Comparison of ENCODE assay signal across 16 cellular contexts in the genomic region with DNA sequence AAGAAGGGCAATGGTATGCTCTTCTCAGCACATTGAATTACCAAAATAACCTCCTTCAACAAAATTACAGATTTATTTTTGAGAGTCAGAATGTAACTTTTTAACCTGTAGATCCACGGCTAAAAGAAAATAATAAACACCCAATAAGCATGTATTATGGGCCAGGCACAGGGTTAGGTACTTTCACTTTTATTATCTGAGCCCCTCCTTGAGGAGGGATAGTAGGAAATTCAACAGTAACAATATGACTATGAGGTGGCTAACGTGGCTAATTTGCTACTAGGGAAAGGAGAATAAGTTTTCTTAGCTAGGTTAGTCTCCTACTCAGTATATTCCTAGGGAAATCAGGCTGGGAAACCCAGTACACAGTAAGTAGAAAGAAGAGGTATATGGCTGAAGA.
"Had no signal": no experiment of that assay in that cellular context is flagged by ENCODE, and none has a peak within 500 bp of the region (broad histone marks: within the 10 kb centered on the region; RNA-seq: fewer than 3 reads in every experiment).

No MANE protein-coding gene starts in this region.

- ATAC-seq: activated T-cell treated with anti-CD3 and anti-CD28 coated beads, Interleukin-2, amount 50 U/mL, for 72 hours; lower lobe of right lung; natural killer cell treated with Interleukin-12 subunit alpha and Interleukin-12 subunit beta and Interleukin-15 and Interleukin-18, amount 100 ng/mL, for 72 hours; sciatic nerve; stimulated activated effector memory CD8-positive, alpha-beta T cell treated with anti-CD3 and anti-CD28 coated beads, Interleukin-12 subunit alpha, Interleukin-12 subunit beta, amount 100 ng/mL, for 72 hours had no signal

- H3K27me3 ChIP-seq: breast epithelium, neutrophil, stomach had no signal

- H3K36me3 ChIP-seq: breast epithelium, lower lobe of right lung, neutrophil, stomach had no signal

- DNase-seq: activated CD4-positive, CD25-positive, alpha-beta regulatory T cell treated with anti-CD3 and anti-CD28 coated beads, Interleukin-2, amount 50 U/mL, for 72 hours; activated effector memory CD4-positive, alpha-beta T cell treated with anti-CD3 and anti-CD28 coated beads, Interleukin-2, amount 50 U/mL, for 16 hours; activated T-cell treated with anti-CD3 and anti-CD28 coated beads, Interleukin-2, amount 50 U/mL, for 72 hours; cortex of kidney; hypothalamus; lower lobe of right lung; stimulated activated CD4-positive, alpha-beta T cell treated with anti-CD3 and anti-CD28 coated beads, Interleukin-4, amount 100 ng/mL, for 1 hour; stomach; trophoblast cell had no signal

- H3K4me3 ChIP-seq: breast epithelium, lower lobe of right lung, smooth muscle cell, stomach had no signal

- H3K9me3 ChIP-seq: breast epithelium, lower lobe of right lung, neutrophil, stomach had no signal

- H3K9ac ChIP-seq: parathyroid adenoma had no signal

- H3K4me1 ChIP-seq: breast epithelium, lower lobe of right lung, parathyroid adenoma, stomach had no signal
